Comparison of ENCODE assay signal across 12 cellular contexts in the genomic region with DNA sequence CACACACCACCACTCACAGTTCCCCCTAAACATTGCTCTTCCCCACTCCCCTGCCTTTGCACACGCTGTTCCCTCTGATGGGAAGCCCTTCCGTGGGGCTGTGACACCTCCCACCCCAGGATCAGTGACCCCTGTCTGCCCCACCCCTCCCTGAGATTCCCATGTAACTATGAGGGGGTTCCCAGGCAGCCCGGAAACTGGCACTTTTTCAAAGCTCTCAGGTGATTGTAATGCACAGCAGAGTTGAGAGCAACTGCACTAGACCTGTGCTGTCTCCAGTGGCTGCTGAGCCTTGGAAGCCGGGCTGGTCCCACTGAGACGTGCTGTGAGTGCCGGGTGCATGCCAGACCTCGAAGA. TPM values are rescaled to one million over a fixed set of nuclear protein-coding genes. Genes with fewer than 3 reads are reported as not detected.
DNase-seq lines count a peak whose midpoint lies in the region; ATAC-seq and TF ChIP-seq lines count a peak whose summit lies in the region.
"Had no signal": no experiment of that assay in that cellular context is flagged by ENCODE, and none has a peak within 500 bp of the region (broad histone marks: within the 10 kb centered on the region; RNA-seq: fewer than 3 reads in every experiment).

No MANE protein-coding gene starts in this region.

- no peaks in the 10 kb centered on the region for H3K27me3 Mint-ChIP-seq in activated T-cell treated with anti-CD3 and anti-CD28 coated beads, Interleukin-2, amount 50 U/mL, for 24 hours
- H3K27me3 Mint-ChIP-seq: activated CD4-positive, alpha-beta T cell treated with anti-CD3 and anti-CD28 coated beads, Interleukin-2, amount 10 ng/mL, durations not matched to agents 24 days and 14 days had no signal

- no peak for TF ChIP-seq EP300 in esophagus muscularis mucosa (IDR thresholded peaks at IDR 0.05)

- H3K9me3 ChIP-seq in PC-3 (ENCODE audit: low read length) (no peaks in the 10 kb centered on the region), left ventricle myocardium inferior (replicated peaks) (no peaks in the 10 kb centered on the region), thyroid gland (no peaks in the 10 kb centered on the region), esophagus muscularis mucosa (no peaks in the 10 kb centered on the region)

- TF ChIP-seq CTCF in PC-3 (conservative IDR thresholded peaks at IDR 0.05; ENCODE audit: low read depth, low read length) (no peak), left ventricle myocardium inferior (IDR thresholded peaks at IDR 0.05; ENCODE audit: borderline replicate concordance) (no peak), thyroid gland (IDR thresholded peaks at IDR 0.05) (no peak), esophagus muscularis mucosa (IDR thresholded peaks at IDR 0.05) (no peak)

- H3K9ac ChIP-seq in PC-3 (ENCODE audit: low read length): no peak overlapping the region
- H3K9ac ChIP-seq: neural progenitor cell had no signal

- H3K4me1 ChIP-seq in PC-3 (ENCODE audit: insufficient read depth, low read length) (peaks cover 39% of the 10 kb centered on the region), left ventricle myocardium inferior (peaks cover 7% of the 10 kb centered on the region), thyroid gland (peaks cover 20 to 36% of the 10 kb centered on the region in 2 donors), esophagus muscularis mucosa (peaks cover 6 to 15% (median 14%) of the 10 kb centered on the region in 4 donors)
- H3K4me1 ChIP-seq: neural progenitor cell had no signal

- DNase-seq in activated T-cell treated with anti-CD3 and anti-CD28 coated beads, Interleukin-2, amount 50 U/mL, for 24 hours: peak; percentile 22
- DNase-seq in activated T-cell treated with anti-CD3 and anti-CD28 coated beads, Interleukin-2, amount 50 U/mL, for 48 hours: no peak
- peak; percentile 44 for DNase-seq in PC-3
- peak; percentile 14 for DNase-seq in left ventricle myocardium inferior
- DNase-seq in thyroid gland: peak; percentile 84
- DNase-seq in esophagus muscularis mucosa (ENCODE audit: extremely low spot score): no peak
- DNase-seq: activated CD4-positive, alpha-beta T cell treated with anti-CD3 and anti-CD28 coated beads, Interleukin-2, amount 10 ng/mL, durations not matched to agents 24 days and 14 days; NCI-H2107 had no signal

- no peak overlapping the region for H3K4me3 Mint-ChIP-seq in activated T-cell treated with anti-CD3 and anti-CD28 coated beads, Interleukin-2, amount 50 U/mL, for 24 hours
- H3K4me3 Mint-ChIP-seq: activated CD4-positive, alpha-beta T cell treated with anti-CD3 and anti-CD28 coated beads, Interleukin-2, amount 10 ng/mL, durations not matched to agents 24 days and 14 days; neural progenitor cell had no signal

- no peaks in the 10 kb centered on the region for H3K4me1 Mint-ChIP-seq in activated T-cell treated with anti-CD3 and anti-CD28 coated beads, Interleukin-2, amount 50 U/mL, for 24 hours (ENCODE audit: low read depth)
- H3K4me1 Mint-ChIP-seq: activated CD4-positive, alpha-beta T cell treated with anti-CD3 and anti-CD28 coated beads, Interleukin-2, amount 10 ng/mL, durations not matched to agents 24 days and 14 days; neural progenitor cell had no signal

- WGBS in thyroid gland, 2 donors: 21 to 29% methylated on average over 7 of the region's 7 CpGs
- WGBS in esophagus muscularis mucosa: 56% methylated on average over 7 of the region's 7 CpGs

- H3K36me3 ChIP-seq in PC-3 (ENCODE audit: low read depth, low read length) (no peaks in the 10 kb centered on the region), left ventricle myocardium inferior (no peaks in the 10 kb centered on the region), thyroid gland (no peaks in the 10 kb centered on the region), esophagus muscularis mucosa (no peaks in the 10 kb centered on the region)
- H3K36me3 ChIP-seq: neural progenitor cell, SJSA1 had no signal

- POLR2A ChIA-PET in PC-3 (lab: Charles Lee; ENCODE audit: unreplicated experiment): no interaction called here

- no peaks in the 10 kb centered on the region for H3K36me3 Mint-ChIP-seq in activated T-cell treated with anti-CD3 and anti-CD28 coated beads, Interleukin-2, amount 50 U/mL, for 24 hours (ENCODE audit: low read depth)
- H3K36me3 Mint-ChIP-seq: neural progenitor cell had no signal

- CTCF ChIA-PET in PC-3 (lab: Charles Lee): no interaction called here

- no peak overlapping the region for H3K4me2 ChIP-seq in PC-3 (ENCODE audit: low read length)
- H3K4me2 ChIP-seq: neural progenitor cell had no signal

- H3K27ac Mint-ChIP-seq in activated T-cell treated with anti-CD3 and anti-CD28 coated beads, Interleukin-2, amount 50 U/mL, for 24 hours: no peak overlapping the region
- H3K27ac Mint-ChIP-seq: activated CD4-positive, alpha-beta T cell treated with anti-CD3 and anti-CD28 coated beads, Interleukin-2, amount 10 ng/mL, durations not matched to agents 24 days and 14 days; neural progenitor cell had no signal

- H3K9me3 Mint-ChIP-seq in activated T-cell treated with anti-CD3 and anti-CD28 coated beads, Interleukin-2, amount 50 U/mL, for 24 hours: no peaks in the 10 kb centered on the region
- H3K9me3 Mint-ChIP-seq: activated CD4-positive, alpha-beta T cell treated with anti-CD3 and anti-CD28 coated beads, Interleukin-2, amount 10 ng/mL, durations not matched to agents 24 days and 14 days; neural progenitor cell had no signal

- intact Hi-C loops in PC-3 (cut with micrococcal nuclease) (no loop called here), left ventricle myocardium inferior (cut with micrococcal nuclease) (no loop called here), thyroid gland (cut with DNase I) (no loop called here), esophagus muscularis mucosa (cut with DNase I) (no loop called here)

- H3K9me2 ChIP-seq in PC-3 (replicated peaks; ENCODE audit: low read length): no peaks in the 10 kb centered on the region

- H3K79me2 ChIP-seq in PC-3 (ENCODE audit: low read length): no peaks in the 10 kb centered on the region

- no peak overlapping the region for H2AFZ ChIP-seq in PC-3 (ENCODE audit: low read length)
- H2AFZ ChIP-seq: neural progenitor cell had no signal

- BruUV-seq in PC-3 (replicated peaks; lab: Mats Ljungman, UMichigan): no TSS peak

- H3K4me3 ChIP-seq in PC-3 (ENCODE audit: low read length) (no peak overlapping the region), left ventricle myocardium inferior (no peak overlapping the region), thyroid gland (replicated peaks in 1 of 3) (no peak overlapping the region), esophagus muscularis mucosa (no peak overlapping the region)
- H3K4me3 ChIP-seq: neural progenitor cell, SJSA1 had no signal

- no peak overlapping the region for H3K27ac ChIP-seq in PC-3 (ENCODE audit: low read length)
- no peak overlapping the region for H3K27ac ChIP-seq in left ventricle myocardium inferior (replicated peaks)
- H3K27ac ChIP-seq in thyroid gland: no peak overlapping the region
- H3K27ac ChIP-seq in esophagus muscularis mucosa (replicated peaks in 1 of 4): no peak overlapping the region
- H3K27ac ChIP-seq: neural progenitor cell had no signal

- H4K20me1 ChIP-seq in PC-3 (ENCODE audit: low read length): no peaks in the 10 kb centered on the region

- H3F3A ChIP-seq in PC-3 (ENCODE audit: low read length, unreplicated experiment): peaks cover 14% of the 10 kb centered on the region

- ATAC-seq in PC-3: no peak
- no peak for ATAC-seq in HG03521 (IDR thresholded peaks at IDR 0.05; ENCODE audit: unreplicated experiment)
- ATAC-seq in GM18520 (IDR thresholded peaks at IDR 0.05; ENCODE audit: unreplicated experiment): no peak

- no peaks in the 10 kb centered on the region for H3K27me3 ChIP-seq in PC-3 (ENCODE audit: low read length)
- peaks cover 52% of the 10 kb centered on the region for H3K27me3 ChIP-seq in left ventricle myocardium inferior (ENCODE audit: low read depth)
- no peaks in the 10 kb centered on the region for H3K27me3 ChIP-seq in thyroid gland
- no peaks in the 10 kb centered on the region for H3K27me3 ChIP-seq in esophagus muscularis mucosa
- H3K27me3 ChIP-seq: neural progenitor cell, SJSA1 had no signal

- TF ChIP-seq POLR2A in thyroid gland (IDR thresholded peaks at IDR 0.05): no peak
- TF ChIP-seq POLR2A in esophagus muscularis mucosa (IDR thresholded peaks at IDR 0.05; ENCODE audit: low read depth): no peak

RNA-seq across cellular contexts. Expression of a gene that starts 29.8 kb away (rescaled TPM):
- 3.1 and 5.8 TPM in 2 replicates for total RNA-seq in PC-3 (2014; rRNA removed)
- total RNA-seq in left ventricle myocardium inferior: not detected
- 10 to 100 TPM in 2 of 4 donors, 1 to 10 TPM in 2; 9.1 to 14.7 (median 10.6) TPM for total RNA-seq in thyroid gland
- 1 to 10 TPM in 2 of 4 donors, not detected in 2; 1.3 to 2.2 TPM for total RNA-seq in esophagus muscularis mucosa
- total RNA-seq: activated CD4-positive, alpha-beta T cell treated with anti-CD3 and anti-CD28 coated beads, Interleukin-2, amount 10 ng/mL, durations not matched to agents 24 days and 14 days had no signal

RNA-seq across cellular contexts. Expression of a gene that starts 52.3 kb away (rescaled TPM):
- total RNA-seq in PC-3 (2014; rRNA removed): not detected in 2 replicates
- total RNA-seq in left ventricle myocardium inferior: 1.9 TPM
- total RNA-seq in thyroid gland: 1 to 10 TPM; 1.9 to 5.0 (median 3.1) TPM
- total RNA-seq in esophagus muscularis mucosa: 1 to 10 TPM; 2.1 to 7.4 (median 5.4) TPM

Comparison
In these comparisons a context has a peak if more than half of its experiments do, and no peak if none do; other contexts are left out.
1. DNase-seq: peak in activated T-cell treated with anti-CD3 and anti-CD28 coated beads, Interleukin-2, amount 50 U/mL, for 24 hours (single experiment), PC-3 (single experiment), left ventricle myocardium inferior (single experiment) and thyroid gland (2 of 2); none in activated T-cell treated with anti-CD3 and anti-CD28 coated beads, Interleukin-2, amount 50 U/mL, for 48 hours (0 of 2) and esophagus muscularis mucosa (single experiment).